1 cellular context compared by ENCODE assay signal in genomic region chr2:177212895-177213856, GRCh38.
TF ChIP-seq lines count a peak whose summit lies in the region.

No MANE protein-coding gene starts in this region.

TF ChIP-seq in HCT116, 20 proteins besides CTCF, POLR2A, EP300 and RAD21 (continued from another document):
- TF ChIP-seq ATF3 (IDR thresholded peaks at IDR 0.05) (no peak), EZH2 (IDR thresholded peaks at IDR 0.05) (no peak), JUND (IDR thresholded peaks at IDR 0.05) (no peak)
